2 cellular contexts compared by ENCODE assay signal in genomic region chr11:76236092-76237026, GRCh38.
A peak's percentile ranks its signal among the peaks of the same experiment; 100 is the strongest.
TF ChIP-seq lines count a peak whose summit lies in the region.

No MANE protein-coding gene starts in this region.

TF ChIP-seq in HCT116, 20 proteins besides CTCF, POLR2A, EP300 and RAD21 (continued from another document):
- TF ChIP-seq REST (IDR thresholded peaks at IDR 0.05; ENCODE audit: low read depth) (no peak), MAX (IDR thresholded peaks at IDR 0.05) (0 out of 2 replicates have a peak, but pooled peaks have one; percentile 10), FOSL1 (IDR thresholded peaks at IDR 0.05; ENCODE audit: low read depth) (no peak), EGR1 (IDR thresholded peaks at IDR 0.05; ENCODE audit: low read depth) (peak; percentile 96)

TF ChIP-seq in WTC11, 78 proteins besides CTCF, POLR2A, EP300 and RAD21 (continued from another document and continues in another):
- TF ChIP-seq E2F1 (CRISPR knock-in tag; IDR thresholded peaks at IDR 0.05): no peak
- no peak; the same call in 1 of the 2 replicates for TF ChIP-seq PRRX2 (CRISPR knock-in tag; IDR thresholded peaks at IDR 0.05)
- no peak for TF ChIP-seq ZNF512 (CRISPR knock-in tag; IDR thresholded peaks at IDR 0.05; ENCODE audit: borderline replicate concordance)
- peak; percentile 61 for TF ChIP-seq FOXK1 (CRISPR knock-in tag; IDR thresholded peaks at IDR 0.05)
- TF ChIP-seq MXD4 (CRISPR knock-in tag; IDR thresholded peaks at IDR 0.05; ENCODE audit: borderline replicate concordance): no peak
- TF ChIP-seq ZNF423 (CRISPR knock-in tag; IDR thresholded peaks at IDR 0.05): no peak
- TF ChIP-seq MAX (CRISPR knock-in tag; IDR thresholded peaks at IDR 0.05): peak; percentile 67
- peak; percentile 34; the same call in 1 of the 2 replicates for TF ChIP-seq ARID4B (CRISPR knock-in tag; IDR thresholded peaks at IDR 0.05; ENCODE audit: borderline replicate concordance)
- TF ChIP-seq KAT7 (CRISPR knock-in tag; IDR thresholded peaks at IDR 0.05; ENCODE audit: borderline replicate concordance): no peak
- TF ChIP-seq NFATC4 (CRISPR knock-in tag; IDR thresholded peaks at IDR 0.05): no peak
- TF ChIP-seq TP53 (CRISPR knock-in tag; IDR thresholded peaks at IDR 0.05): no peak
- no peak for TF ChIP-seq HMGA2 (CRISPR knock-in tag; IDR thresholded peaks at IDR 0.05)
- TF ChIP-seq ZNF121 (CRISPR knock-in tag; IDR thresholded peaks at IDR 0.05): no peak
- TF ChIP-seq RORB (CRISPR knock-in tag; IDR thresholded peaks at IDR 0.05): no peak
- TF ChIP-seq USF1 (CRISPR knock-in tag; IDR thresholded peaks at IDR 0.05): no peak; the same call in 1 of the 2 replicates
- no peak for TF ChIP-seq PRDM15 (CRISPR knock-in tag; IDR thresholded peaks at IDR 0.05)
- no peak; the same call in 1 of the 2 replicates for TF ChIP-seq JUN (CRISPR knock-in tag; IDR thresholded peaks at IDR 0.05)
- no peak for TF ChIP-seq CREM (CRISPR knock-in tag; IDR thresholded peaks at IDR 0.05)
- no peak for TF ChIP-seq RELA (CRISPR knock-in tag; IDR thresholded peaks at IDR 0.05; ENCODE audit: borderline replicate concordance)
- TF ChIP-seq IRF2 (CRISPR knock-in tag; IDR thresholded peaks at IDR 0.05; ENCODE audit: borderline replicate concordance, low read depth): no peak
- TF ChIP-seq TEAD1 (CRISPR knock-in tag; IDR thresholded peaks at IDR 0.05): peak; percentile 24; the same call in 1 of the 2 replicates
- no peak for TF ChIP-seq NR2C2 (CRISPR knock-in tag; IDR thresholded peaks at IDR 0.05)
- peak; percentile 57 for TF ChIP-seq NFE2L1 (CRISPR knock-in tag; IDR thresholded peaks at IDR 0.05)
- no peak for TF ChIP-seq CREB1 (CRISPR knock-in tag; IDR thresholded peaks at IDR 0.05)
- TF ChIP-seq HMGXB4 (CRISPR knock-in tag; IDR thresholded peaks at IDR 0.05): peak; percentile 95
- no peak for TF ChIP-seq ZBTB21 (CRISPR knock-in tag; IDR thresholded peaks at IDR 0.05; ENCODE audit: borderline replicate concordance)
- TF ChIP-seq FOXP1 (CRISPR knock-in tag; IDR thresholded peaks at IDR 0.05; ENCODE audit: borderline replicate concordance): no peak
- no peak for TF ChIP-seq NFYB (CRISPR knock-in tag; conservative IDR thresholded peaks at IDR 0.05; ENCODE audit: low read depth)
- no peak for TF ChIP-seq SOX15 (CRISPR knock-in tag; IDR thresholded peaks at IDR 0.05)
- no peak for TF ChIP-seq OVOL2 (CRISPR knock-in tag; IDR thresholded peaks at IDR 0.05; ENCODE audit: borderline replicate concordance)
- no peak for TF ChIP-seq IRF1 (CRISPR knock-in tag; IDR thresholded peaks at IDR 0.05)
- no peak for TF ChIP-seq ZNF219 (CRISPR knock-in tag; IDR thresholded peaks at IDR 0.05; ENCODE audit: borderline replicate concordance)
- TF ChIP-seq ATF1 (CRISPR knock-in tag; IDR thresholded peaks at IDR 0.05): no peak
- 0 out of 2 replicates have a peak, but pooled peaks have one; percentile 46 for TF ChIP-seq ESRRA (CRISPR knock-in tag; IDR thresholded peaks at IDR 0.05; ENCODE audit: borderline replicate concordance)
- no peak for TF ChIP-seq USF2 (CRISPR knock-in tag; IDR thresholded peaks at IDR 0.05)
- no peak for TF ChIP-seq SP1 (CRISPR knock-in tag; conservative IDR thresholded peaks at IDR 0.05)
- TF ChIP-seq CDX4 (CRISPR knock-in tag; IDR thresholded peaks at IDR 0.05; ENCODE audit: borderline replicate concordance): no peak
- TF ChIP-seq ETV6 (CRISPR knock-in tag; IDR thresholded peaks at IDR 0.05): no peak; the same call in 1 of the 2 replicates
- no peak for TF ChIP-seq STAT6 (CRISPR knock-in tag; conservative IDR thresholded peaks at IDR 0.05; ENCODE audit: low read depth)
- TF ChIP-seq TEAD4 (CRISPR knock-in tag; IDR thresholded peaks at IDR 0.05): no peak
- no peak for TF ChIP-seq ZNF138 (CRISPR knock-in tag; conservative IDR thresholded peaks at IDR 0.05)
- TF ChIP-seq ZNF396 (CRISPR knock-in tag; IDR thresholded peaks at IDR 0.05; ENCODE audit: borderline replicate concordance): no peak
- TF ChIP-seq GTF2I (CRISPR knock-in tag; conservative IDR thresholded peaks at IDR 0.05): no peak; the same call in 1 of the 2 replicates
- no peak for TF ChIP-seq ZNF317 (CRISPR knock-in tag; IDR thresholded peaks at IDR 0.05; ENCODE audit: borderline replicate concordance, low read depth)
